In the genomic region with DNA sequence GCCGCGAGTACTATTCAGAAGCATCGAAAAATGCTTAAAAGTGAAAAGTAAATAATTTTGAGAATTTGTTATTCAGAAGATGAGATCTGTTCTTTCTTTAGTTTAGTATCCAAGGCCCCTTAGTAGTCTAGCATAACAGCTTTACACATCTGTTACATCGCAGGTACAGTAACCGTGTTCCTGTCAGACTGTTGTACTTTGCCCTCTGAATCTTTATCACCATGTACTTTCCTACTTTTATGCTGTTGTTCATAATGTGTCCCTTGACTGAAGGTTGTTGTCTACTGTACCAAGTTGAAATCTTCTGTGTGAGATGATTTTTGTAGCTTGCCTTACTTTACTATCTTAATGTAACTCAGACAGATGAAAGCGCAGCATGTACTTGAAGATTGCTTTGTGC, we compare ENCODE assay signal across 1 cellular context.
TF ChIP-seq lines count a peak whose summit lies in the region.

No MANE protein-coding gene starts in this region.

TF ChIP-seq in HepG2, 621 proteins besides CTCF, POLR2A, EP300 and RAD21:
- no peak for TF ChIP-seq ZFP82 (CRISPR knock-in tag; IDR thresholded peaks at IDR 0.05; ENCODE audit: borderline replicate concordance)
- TF ChIP-seq, protein P1, sequence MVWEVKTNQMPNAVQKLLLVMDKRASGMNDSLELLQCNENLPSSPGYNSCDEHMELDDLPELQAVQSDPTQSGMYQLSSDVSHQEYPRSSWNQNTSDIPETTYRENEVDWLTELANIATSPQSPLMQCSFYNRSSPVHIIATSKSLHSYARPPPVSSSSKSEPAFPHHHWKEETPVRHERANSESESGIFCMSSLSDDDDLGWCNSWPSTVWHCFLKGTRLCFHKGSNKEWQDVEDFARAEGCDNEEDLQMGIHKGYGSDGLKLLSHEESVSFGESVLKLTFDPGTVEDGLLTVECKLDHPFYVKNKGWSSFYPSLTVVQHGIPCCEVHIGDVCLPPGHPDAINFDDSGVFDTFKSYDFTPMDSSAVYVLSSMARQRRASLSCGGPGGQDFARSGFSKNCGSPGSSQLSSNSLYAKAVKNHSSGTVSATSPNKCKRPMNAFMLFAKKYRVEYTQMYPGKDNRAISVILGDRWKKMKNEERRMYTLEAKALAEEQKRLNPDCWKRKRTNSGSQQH (CRISPR knock-in tag; IDR thresholded peaks at IDR 0.05; ENCODE audit: low read depth) = no peak
- TF ChIP-seq REPIN1 (CRISPR knock-in tag; IDR thresholded peaks at IDR 0.05; ENCODE audit: borderline replicate concordance, low read depth) = no peak
- TF ChIP-seq ATRX (CRISPR knock-in tag; IDR thresholded peaks at IDR 0.05; ENCODE audit: borderline replicate concordance) = no peak
- TF ChIP-seq HNF4A (CRISPR knock-in tag; IDR thresholded peaks at IDR 0.05) = peak; percentile 40; the same call in 1 of the 2 replicates
TF ChIP-seq in HepG2: peak in this region for 1.
